Comparison of ENCODE assay signal across 2 cellular contexts in the genomic region with DNA sequence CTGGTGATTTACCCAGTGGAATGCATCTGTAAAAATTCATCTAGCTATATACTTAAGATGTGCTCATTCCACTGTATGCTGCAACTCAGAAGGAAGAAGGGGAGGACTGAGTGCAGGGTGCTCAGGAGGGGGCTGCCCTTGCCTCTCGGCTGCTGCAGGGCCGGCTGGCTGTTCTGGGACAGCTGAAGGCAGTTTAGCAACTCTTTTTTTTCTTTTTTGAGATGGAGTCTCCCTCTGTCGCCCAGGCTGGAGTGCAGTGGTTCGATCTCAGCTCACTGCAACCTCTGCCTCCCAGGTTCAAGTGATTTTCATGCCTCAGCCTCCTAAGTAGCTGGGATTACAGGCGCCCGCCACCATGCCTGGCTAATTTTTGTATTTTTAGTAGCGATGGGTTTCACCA. TPM values are rescaled to one million over a fixed set of nuclear protein-coding genes. Genes with fewer than 3 reads are reported as not detected.
"Had no signal": no experiment of that assay in that cellular context is flagged by ENCODE, and none has a peak within 500 bp of the region (broad histone marks: within the 10 kb centered on the region; RNA-seq: fewer than 3 reads in every experiment).

No MANE protein-coding gene starts in this region.

RNA-seq across cellular contexts. Expression of a gene that starts 6.7 kb away (rescaled TPM):
- total RNA-seq: HT-29, NCI-H460 had no signal

RNA-seq across cellular contexts. Expression of a gene that starts 6.9 kb away (rescaled TPM):
- total RNA-seq: HT-29 had no signal

RNA-seq across cellular contexts. Expression of a gene that starts 12.6 kb away (rescaled TPM):
- total RNA-seq: HT-29, NCI-H460 had no signal
